35 cellular contexts compared by ENCODE assay signal in genomic region chr2:22734373-22735045, GRCh38.
"Had no signal": no experiment of that assay in that cellular context is flagged by ENCODE, and none has a peak within 500 bp of the region (broad histone marks: within the 10 kb centered on the region; RNA-seq: fewer than 3 reads in every experiment).

No MANE protein-coding gene starts in this region.

- H3K36me3 Mint-ChIP-seq: activated CD4-positive, alpha-beta memory T cell treated with anti-CD3 and anti-CD28 coated beads for 36 hours; activated naive CD4-positive, alpha-beta T cell treated with anti-CD3 and anti-CD28 coated beads, Interleukin-2, amount 50 U/mL, for 72 hours; activated naive CD8-positive, alpha-beta T cell treated with anti-CD3 and anti-CD28 coated beads for 36 hours; brain had no signal

- H3K27me3 ChIP-seq: adrenal gland, cardiac muscle cell had no signal

- H3K4me3 Mint-ChIP-seq: activated B cell treated with CpG ODN at 0.5 μM for 24 hours; activated CD4-positive, alpha-beta memory T cell treated with anti-CD3 and anti-CD28 coated beads for 36 hours; activated CD4-positive, alpha-beta T cell treated with anti-CD3 and anti-CD28 coated beads, Interleukin-2, amount 10 ng/mL, durations not matched to agents 24 days and 14 days; activated CD8-positive, alpha-beta T cell treated with anti-CD3 and anti-CD28 coated beads for 36 hours; activated naive CD4-positive, alpha-beta T cell treated with anti-CD3 and anti-CD28 coated beads for 36 hours; activated naive CD8-positive, alpha-beta T cell treated with anti-CD3 and anti-CD28 coated beads for 36 hours; activated T-cell treated with anti-CD3 and anti-CD28 coated beads, Interleukin-2, amount 50 U/mL, for 4 hours; activated T-cell treated with anti-CD3 and anti-CD28 coated beads, Interleukin-2, amount 50 U/mL, for 72 hours; activated T-helper 1 cell treated with anti-CD3 and anti-CD28 coated beads, Interleukin-12 subunit alpha, Interleukin-12 subunit beta, Interleukin-2, Interleukin-4 antibody, amounts not matched to agents 30 ng/mL and 10 ng/mL and 1 ng/mL, durations not matched to agents 14 hours and 24 hours and 36 hours; activated T-helper 17 cell treated with anti-CD3 and anti-CD28 coated beads, Interleukin-2, amount 50 U/mL, for 72 hours; brain; central memory CD8-positive, alpha-beta T cell; T-helper 1 cell treated with Interleukin-12 subunit alpha and Interleukin-12 subunit beta and Interleukin-4 antibody, amounts not matched to agents 30 μg/mL and 1 μg/mL, for 36 hours; T-helper 2 cell treated with Interferon-gamma antibody and Interleukin-4, amounts not matched to agents 5 μg/mL and 100 μg/mL, for 36 hours had no signal

- H3K4me3 ChIP-seq: adrenal gland, cardiac muscle cell had no signal

- H3K27ac ChIP-seq: adrenal gland, cardiac muscle cell, VCaP had no signal

- H3K36me3 ChIP-seq: adrenal gland, cardiac muscle cell had no signal

- H3K9me3 Mint-ChIP-seq: activated CD4-positive, alpha-beta T cell treated with anti-CD3 and anti-CD28 coated beads, Interleukin-2, amount 10 ng/mL, durations not matched to agents 24 days and 14 days had no signal

- ATAC-seq: activated CD8-positive, alpha-beta T cell treated with anti-CD3 and anti-CD28 coated beads for 36 hours; activated naive CD4-positive, alpha-beta T cell treated with anti-CD3 and anti-CD28 coated beads, Interleukin-2, amount 50 U/mL, for 72 hours; activated T-cell treated with anti-CD3 and anti-CD28 coated beads, Interleukin-2, amount 50 U/mL, for 4 hours; activated T-cell treated with anti-CD3 and anti-CD28 coated beads, Interleukin-2, amount 50 U/mL, for 72 hours; activated T-helper 17 cell treated with anti-CD3 and anti-CD28 coated beads, Interleukin-2, amount 50 U/mL, for 72 hours had no signal

- H3K4me1 ChIP-seq: adrenal gland had no signal

- H3K27ac Mint-ChIP-seq: activated B cell treated with CpG ODN at 0.5 μM for 24 hours; activated CD4-positive, alpha-beta memory T cell treated with anti-CD3 and anti-CD28 coated beads for 36 hours; activated CD4-positive, alpha-beta T cell treated with anti-CD3 and anti-CD28 coated beads, Interleukin-2, amount 10 ng/mL, durations not matched to agents 24 days and 14 days; activated CD8-positive, alpha-beta T cell treated with anti-CD3 and anti-CD28 coated beads for 36 hours; activated naive CD4-positive, alpha-beta T cell treated with anti-CD3 and anti-CD28 coated beads for 36 hours; activated naive CD4-positive, alpha-beta T cell treated with anti-CD3 and anti-CD28 coated beads, Interleukin-2, amount 50 U/mL, for 72 hours; activated naive CD8-positive, alpha-beta T cell treated with anti-CD3 and anti-CD28 coated beads for 36 hours; activated T-cell treated with anti-CD3 and anti-CD28 coated beads, Interleukin-2, amount 50 U/mL, for 72 hours; activated T-helper 1 cell treated with anti-CD3 and anti-CD28 coated beads, Interleukin-12 subunit alpha, Interleukin-12 subunit beta, Interleukin-2, Interleukin-4 antibody, amounts not matched to agents 30 ng/mL and 10 ng/mL and 1 ng/mL, durations not matched to agents 14 hours and 24 hours and 36 hours; activated T-helper 17 cell treated with anti-CD3 and anti-CD28 coated beads, Interleukin-2, amount 50 U/mL, for 72 hours; brain; T-helper 1 cell treated with Interleukin-12 subunit alpha and Interleukin-12 subunit beta and Interleukin-4 antibody, amounts not matched to agents 30 μg/mL and 1 μg/mL, for 36 hours; T-helper 2 cell treated with Interferon-gamma antibody and Interleukin-4, amounts not matched to agents 5 μg/mL and 100 μg/mL, for 36 hours had no signal

- H3K27me3 Mint-ChIP-seq: activated B cell treated with CpG ODN at 0.5 μM for 24 hours; activated CD4-positive, alpha-beta memory T cell treated with anti-CD3 and anti-CD28 coated beads for 36 hours; activated CD4-positive, alpha-beta T cell treated with anti-CD3 and anti-CD28 coated beads, Interleukin-2, amount 10 ng/mL, durations not matched to agents 24 days and 14 days; activated CD8-positive, alpha-beta T cell treated with anti-CD3 and anti-CD28 coated beads for 36 hours; activated naive CD8-positive, alpha-beta T cell treated with anti-CD3 and anti-CD28 coated beads for 36 hours; activated T-helper 17 cell treated with anti-CD3 and anti-CD28 coated beads, Interleukin-2, amount 50 U/mL, for 72 hours; brain; central memory CD8-positive, alpha-beta T cell had no signal

- DNase-seq: activated B cell treated with CpG ODN at 0.5 μM for 24 hours; activated CD4-positive, alpha-beta memory T cell treated with anti-CD3 and anti-CD28 coated beads for 36 hours; activated CD4-positive, alpha-beta T cell treated with anti-CD3 and anti-CD28 coated beads for 4 hours; activated CD4-positive, alpha-beta T cell treated with anti-CD3 and anti-CD28 coated beads, Interleukin-2, amount 10 ng/mL, durations not matched to agents 24 days and 14 days; activated CD4-positive, alpha-beta T cell treated with anti-CD3 and anti-CD28 coated beads, Interleukin-2, amount 50 U/mL, for 1 hour; activated CD4-positive, alpha-beta T cell treated with anti-CD3 and anti-CD28 coated beads, Interleukin-2, amount 50 U/mL, for 4 hours; activated CD4-positive, CD25-positive, alpha-beta regulatory T cell treated with anti-CD3 and anti-CD28 coated beads, Interleukin-2, amount 50 U/mL, for 72 hours; activated CD8-positive, alpha-beta memory T cell treated with anti-CD3 and anti-CD28 coated beads, Interleukin-2, amount 50 U/mL, for 4 hours; activated CD8-positive, alpha-beta T cell treated with anti-CD3 and anti-CD28 coated beads for 36 hours; activated effector memory CD4-positive, alpha-beta T cell treated with anti-CD3 and anti-CD28 coated beads, Interleukin-2, amount 50 U/mL, for 16 hours; activated gamma-delta T cell treated with Interleukin-2 at 50 U/mL for 16 hours; activated naive CD4-positive, alpha-beta T cell; activated naive CD4-positive, alpha-beta T cell treated with anti-CD3 and anti-CD28 coated beads for 36 hours; activated naive CD4-positive, alpha-beta T cell treated with anti-CD3 and anti-CD28 coated beads, Interleukin-2, amount 50 U/mL, for 16 hours; activated naive CD8-positive, alpha-beta T cell treated with anti-CD3 and anti-CD28 coated beads for 36 hours; activated T-cell treated with anti-CD3 and anti-CD28 coated beads for 4 hours; activated T-cell treated with anti-CD3 and anti-CD28 coated beads, Interleukin-2, amount 50 U/mL, for 1 hour; activated T-cell treated with anti-CD3 and anti-CD28 coated beads, Interleukin-2, amount 50 U/mL, for 4 hours; activated T-cell treated with anti-CD3 and anti-CD28 coated beads, Interleukin-2, amount 50 U/mL, for 72 hours; adrenal gland; amniotic stem cell; aorta; caudate nucleus; cerebellar nuclear complex; T-helper 2 cell; T-helper 9 cell had no signal

- H3K4me1 Mint-ChIP-seq: activated B cell treated with CpG ODN at 0.5 μM for 24 hours; activated CD4-positive, alpha-beta T cell treated with anti-CD3 and anti-CD28 coated beads, Interleukin-2, amount 10 ng/mL, durations not matched to agents 24 days and 14 days; activated naive CD8-positive, alpha-beta T cell treated with anti-CD3 and anti-CD28 coated beads for 36 hours; activated T-helper 17 cell treated with anti-CD3 and anti-CD28 coated beads, Interleukin-2, amount 50 U/mL, for 72 hours; brain; central memory CD8-positive, alpha-beta T cell had no signal

- H3K9me3 ChIP-seq: adrenal gland had no signal
